Comparison of ENCODE assay signal across 1 cellular context in genomic region chr15:80997692-80998091, GRCh38.
TF ChIP-seq lines count a peak whose summit lies in the region.

No MANE protein-coding gene starts in this region.

TF ChIP-seq in HCT116, 20 proteins besides CTCF, POLR2A, EP300 and RAD21 (continued from another document):
- TF ChIP-seq TCF7L2 (IDR thresholded peaks at IDR 0.05; ENCODE audit: borderline replicate concordance, extremely low read depth, insufficient read depth, insufficient read length) (no peak), EZH2phosphoT487 (IDR thresholded peaks at IDR 0.05; ENCODE audit: borderline replicate concordance) (no peak), CBX3 (IDR thresholded peaks at IDR 0.05; ENCODE audit: low read depth) (no peak), EGR1 (IDR thresholded peaks at IDR 0.05; ENCODE audit: low read depth) (no peak), ELF1 (IDR thresholded peaks at IDR 0.05; ENCODE audit: borderline replicate concordance, low read depth) (no peak), POLR2AphosphoS5 (IDR thresholded peaks at IDR 0.05; ENCODE audit: low read depth, low read length) (no peak), ZBTB33 (IDR thresholded peaks at IDR 0.05; ENCODE audit: extremely low read depth, insufficient replicate concordance, low read length) (no peak), ZNF274 (IDR thresholded peaks at IDR 0.05; ENCODE audit: low read depth, low read length) (no peak), SRF (IDR thresholded peaks at IDR 0.05; ENCODE audit: low read depth) (no peak)
- TF ChIP-seq, protein P1, sequence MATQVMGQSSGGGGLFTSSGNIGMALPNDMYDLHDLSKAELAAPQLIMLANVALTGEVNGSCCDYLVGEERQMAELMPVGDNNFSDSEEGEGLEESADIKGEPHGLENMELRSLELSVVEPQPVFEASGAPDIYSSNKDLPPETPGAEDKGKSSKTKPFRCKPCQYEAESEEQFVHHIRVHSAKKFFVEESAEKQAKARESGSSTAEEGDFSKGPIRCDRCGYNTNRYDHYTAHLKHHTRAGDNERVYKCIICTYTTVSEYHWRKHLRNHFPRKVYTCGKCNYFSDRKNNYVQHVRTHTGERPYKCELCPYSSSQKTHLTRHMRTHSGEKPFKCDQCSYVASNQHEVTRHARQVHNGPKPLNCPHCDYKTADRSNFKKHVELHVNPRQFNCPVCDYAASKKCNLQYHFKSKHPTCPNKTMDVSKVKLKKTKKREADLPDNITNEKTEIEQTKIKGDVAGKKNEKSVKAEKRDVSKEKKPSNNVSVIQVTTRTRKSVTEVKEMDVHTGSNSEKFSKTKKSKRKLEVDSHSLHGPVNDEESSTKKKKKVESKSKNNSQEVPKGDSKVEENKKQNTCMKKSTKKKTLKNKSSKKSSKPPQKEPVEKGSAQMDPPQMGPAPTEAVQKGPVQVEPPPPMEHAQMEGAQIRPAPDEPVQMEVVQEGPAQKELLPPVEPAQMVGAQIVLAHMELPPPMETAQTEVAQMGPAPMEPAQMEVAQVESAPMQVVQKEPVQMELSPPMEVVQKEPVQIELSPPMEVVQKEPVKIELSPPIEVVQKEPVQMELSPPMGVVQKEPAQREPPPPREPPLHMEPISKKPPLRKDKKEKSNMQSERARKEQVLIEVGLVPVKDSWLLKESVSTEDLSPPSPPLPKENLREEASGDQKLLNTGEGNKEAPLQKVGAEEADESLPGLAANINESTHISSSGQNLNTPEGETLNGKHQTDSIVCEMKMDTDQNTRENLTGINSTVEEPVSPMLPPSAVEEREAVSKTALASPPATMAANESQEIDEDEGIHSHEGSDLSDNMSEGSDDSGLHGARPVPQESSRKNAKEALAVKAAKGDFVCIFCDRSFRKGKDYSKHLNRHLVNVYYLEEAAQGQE (IDR thresholded peaks at IDR 0.05; ENCODE audit: low read depth) = no peak
